In genomic region chr3:130276203-130276803, GRCh38 we compare ENCODE assay signal across 8 cellular contexts.
DNase-seq lines count a peak whose midpoint lies in the region; ATAC-seq and TF ChIP-seq lines count a peak whose summit lies in the region.

No MANE protein-coding gene starts in this region.

- no peak overlapping the region for H3K4me3 Mint-ChIP-seq in activated naive CD4-positive, alpha-beta T cell treated with anti-CD3 and anti-CD28 coated beads, Interleukin-2, amount 10 ng/mL, durations not matched to agents 7 days and 5 days

- H3K36me3 Mint-ChIP-seq in activated naive CD4-positive, alpha-beta T cell treated with anti-CD3 and anti-CD28 coated beads, Interleukin-2, amount 10 ng/mL, durations not matched to agents 7 days and 5 days, result no peaks in the 10 kb centered on the region

- peak; percentile 31 for DNase-seq in MV-4-11 (lab: John Stamatoyannopoulos, UW)
- DNase-seq in SK-MEL-5 (ENCODE audit: low read depth, low spot score), result peak; percentile 66
- peak; percentile 49 for DNase-seq in fibroblast of gingiva (ENCODE audit: low read depth)
- DNase-seq in omental fat pad (ENCODE audit: low spot score), result no peak
- no peak for DNase-seq in activated naive CD4-positive, alpha-beta T cell treated with anti-CD3 and anti-CD28 coated beads, Interleukin-2, amount 10 ng/mL, durations not matched to agents 7 days and 5 days

- in situ Hi-C loops in SK-MEL-5 (cut with HindIII; ENCODE audit: low pct_unique_long_range_greater_than_20kb, low sequenced_read_pairs), result no loop called here

- TF ChIP-seq CTCF in C4-2B (conservative IDR thresholded peaks at IDR 0.05), result peak; percentile 96
- TF ChIP-seq CTCF in omental fat pad (IDR thresholded peaks at IDR 0.05), result peak in 1 of 3 donors; percentile 69

- no peaks in the 10 kb centered on the region for H3K4me1 Mint-ChIP-seq in activated naive CD4-positive, alpha-beta T cell treated with anti-CD3 and anti-CD28 coated beads, Interleukin-2, amount 10 ng/mL, durations not matched to agents 7 days and 5 days

- no peak overlapping the region for H3K27ac Mint-ChIP-seq in activated naive CD4-positive, alpha-beta T cell treated with anti-CD3 and anti-CD28 coated beads, Interleukin-2, amount 10 ng/mL, durations not matched to agents 7 days and 5 days

- H3K27me3 Mint-ChIP-seq in activated naive CD4-positive, alpha-beta T cell treated with anti-CD3 and anti-CD28 coated beads, Interleukin-2, amount 10 ng/mL, durations not matched to agents 7 days and 5 days, result no peaks in the 10 kb centered on the region

- ATAC-seq in GM18909 (IDR thresholded peaks at IDR 0.05; ENCODE audit: poor library complexity, unreplicated experiment) (peak; percentile 69), omental fat pad (ENCODE audit: low FRiP score) (peak; percentile 81), GM18520 (IDR thresholded peaks at IDR 0.05; ENCODE audit: unreplicated experiment) (no peak)

- no peaks in the 10 kb centered on the region for H3K9me3 Mint-ChIP-seq in activated naive CD4-positive, alpha-beta T cell treated with anti-CD3 and anti-CD28 coated beads, Interleukin-2, amount 10 ng/mL, durations not matched to agents 7 days and 5 days

- CTCF ChIA-PET in activated naive CD4-positive, alpha-beta T cell treated with anti-CD3 and anti-CD28 coated beads, Interleukin-2, amount 10 ng/mL, durations not matched to agents 7 days and 5 days (lab: Charles Lee), result interaction anchor here (0.6 to 2.1 kb wide), 8 partner anchors 9 to 307 kb away, joined by 3 to 7 read pairs (median 5); no protein-coding TSS in a partner anchor

- no peak overlapping the region for H3K27ac ChIP-seq in C4-2B

Comparison
In these comparisons a context has a peak if more than half of its experiments do, and no peak if none do; other contexts are left out.
1. DNase-seq: peak in MV-4-11 (single experiment), SK-MEL-5 (single experiment) and fibroblast of gingiva (single experiment); none in omental fat pad (single experiment) and activated naive CD4-positive, alpha-beta T cell treated with anti-CD3 and anti-CD28 coated beads, Interleukin-2, amount 10 ng/mL, durations not matched to agents 7 days and 5 days (single experiment).